In the genomic region with DNA sequence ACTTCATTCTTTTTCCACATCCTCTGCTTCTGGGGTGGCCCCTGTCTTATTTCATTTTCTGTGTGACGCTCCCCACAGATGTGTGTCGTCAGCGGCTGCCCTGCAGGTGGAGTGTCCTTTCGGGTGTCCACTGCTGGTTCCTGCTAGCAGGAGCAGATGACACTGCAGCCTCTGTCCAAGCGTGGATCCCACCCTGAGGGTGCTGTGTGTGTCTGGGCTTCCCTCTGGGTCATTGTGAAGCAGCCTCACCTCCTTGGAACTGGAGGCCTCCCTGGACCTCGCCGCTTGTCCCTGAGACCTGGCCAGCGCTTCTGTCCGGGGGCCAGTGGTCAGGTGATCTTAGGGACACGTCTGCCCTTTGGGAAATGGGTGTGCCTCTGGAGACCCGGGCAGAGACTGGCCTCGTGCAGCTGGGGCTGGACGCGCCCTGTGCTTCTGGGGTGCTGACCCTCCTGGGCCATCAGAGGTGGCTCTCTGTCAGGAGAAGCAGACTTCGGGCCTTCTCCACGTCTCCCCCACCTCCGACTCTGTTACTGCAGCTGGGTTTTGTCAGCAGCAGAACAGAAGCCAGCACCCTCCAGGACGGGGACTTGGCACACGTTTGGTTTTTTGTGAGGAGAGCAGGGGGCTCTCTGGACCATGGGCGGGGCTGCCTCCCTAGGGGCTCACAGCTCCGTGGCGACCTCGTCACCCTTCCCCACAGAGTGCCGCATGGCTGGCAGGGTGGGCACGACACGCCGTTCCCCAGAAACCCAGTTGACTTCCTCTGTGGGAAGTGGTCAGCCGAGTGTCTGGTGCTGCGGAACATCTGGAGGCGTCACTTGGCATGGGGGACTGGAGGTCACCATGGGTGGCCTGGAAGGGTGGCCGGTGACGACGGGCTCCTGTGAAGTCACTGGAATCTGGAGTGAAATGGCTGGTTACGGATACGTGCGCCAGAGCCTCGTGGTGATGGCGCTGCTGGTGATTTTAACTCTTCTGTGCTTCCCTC, we compare ENCODE assay signal across 20 cellular contexts. TPM values are rescaled to one million over a fixed set of nuclear protein-coding genes. Genes with fewer than 3 reads are reported as not detected.
DNase-seq lines count a peak whose midpoint lies in the region; ATAC-seq and TF ChIP-seq lines count a peak whose summit lies in the region.
"Had no signal": no experiment of that assay in that cellular context is flagged by ENCODE, and none has a peak within 500 bp of the region (broad histone marks: within the 10 kb centered on the region; RNA-seq: fewer than 3 reads in every experiment).

No MANE protein-coding gene starts in this region.

- WGBS in thyroid gland, 2 donors = 68 to 84% methylated on average over 15 to 20 of the region's 38 CpGs

- H3K4me3 ChIP-seq in cardiac muscle cell (no peak overlapping the region), tibial artery (peak overlapping the region in 1 of 2 donors; percentile 16), thyroid gland (replicated peaks in 1 of 3) (no peak overlapping the region)

- H3K27me3 ChIP-seq in cardiac muscle cell (no peaks in the 10 kb centered on the region), tibial artery (no peaks in the 10 kb centered on the region), thyroid gland (no peaks in the 10 kb centered on the region)

- TF ChIP-seq POLR2A in thyroid gland (IDR thresholded peaks at IDR 0.05) = no peak

- ATAC-seq in GM18868 (IDR thresholded peaks at IDR 0.05; ENCODE audit: unreplicated experiment) (no peak), HG03097 (IDR thresholded peaks at IDR 0.05; ENCODE audit: low FRiP score, unreplicated experiment) (no peak)
- ATAC-seq: activated CD8-positive, alpha-beta T cell treated with anti-CD3 and anti-CD28 coated beads for 36 hours; T-cell had no signal

- H3K9me3 ChIP-seq in cardiac muscle cell (ENCODE audit: low read depth) = no peaks in the 10 kb centered on the region
- H3K9me3 ChIP-seq in tibial artery = no peaks in the 10 kb centered on the region
- H3K9me3 ChIP-seq in thyroid gland = no peaks in the 10 kb centered on the region

- H3K4me1 ChIP-seq in cardiac muscle cell (ENCODE audit: low read depth) (peaks cover 13% of the 10 kb centered on the region), tibial artery (peaks cover 7 to 84% (median 55%) of the 10 kb centered on the region in 4 donors), thyroid gland (peaks cover 2 to 23% of the 10 kb centered on the region in 2 donors)

- DNase-seq in MV-4-11 (lab: John Stamatoyannopoulos, UW) (peak; percentile 55), cardiac muscle cell (ENCODE audit: low read depth in 1 of 2, low spot score in 1 of 2) (peak in 1 of 2 donors; percentile 19), mucosa of gallbladder (ENCODE audit: low spot score) (peak; percentile 38), tibial artery (peak in 1 of 2 donors; percentile 82), NOMO-1 (lab: John Stamatoyannopoulos, UW; ENCODE audit: unreplicated experiment in 2 of 2) (no peak), thyroid gland (no peak)
- DNase-seq: activated CD8-positive, alpha-beta T cell treated with anti-CD3 and anti-CD28 coated beads for 36 hours; activated naive CD8-positive, alpha-beta T cell treated with anti-CD3 and anti-CD28 coated beads, Interleukin-2, amount 10 ng/mL, durations not matched to agents 7 days and 5 days; activated T-cell treated with anti-CD3 and anti-CD28 coated beads, Interleukin-2, amount 50 U/mL, for 48 hours; GDM1; Karpas-422; mammary epithelial cell; NCI-H1436; NCI-H226; nucleus accumbens; stimulated activated naive CD4-positive, alpha-beta T cell treated with Interleukin-2 at 50 U/mL for 16 hours; WERI-Rb-1 had no signal

- intact Hi-C loops in tibial artery (cut with DNase I; ENCODE audit: low total_unique reads) (no loop called here), thyroid gland (cut with DNase I) (no loop called here)

- H3K36me3 ChIP-seq in cardiac muscle cell (no peaks in the 10 kb centered on the region), tibial artery (no peaks in the 10 kb centered on the region), thyroid gland (no peaks in the 10 kb centered on the region)
- H3K36me3 ChIP-seq: WERI-Rb-1 had no signal

- H3K27ac ChIP-seq in cardiac muscle cell = peak overlapping the region; percentile 12
- peak overlapping the region; percentile 67 to 78 for H3K27ac ChIP-seq in tibial artery
- no peak overlapping the region for H3K27ac ChIP-seq in thyroid gland
- H3K27ac ChIP-seq: WERI-Rb-1 had no signal

- TF ChIP-seq CTCF in cardiac muscle cell (IDR thresholded peaks at IDR 0.05; ENCODE audit: low read depth, low read length) = no peak
- TF ChIP-seq CTCF in tibial artery (IDR thresholded peaks at IDR 0.05) = no peak
- TF ChIP-seq CTCF in thyroid gland (IDR thresholded peaks at IDR 0.05) = no peak

RNA-seq across cellular contexts. Expression of gene INPP5A, which starts 48.4 kb away (rescaled TPM):
- total RNA-seq in cardiac muscle cell (83.6 and 87.0 TPM in 2 replicates), mucosa of gallbladder (44.4 TPM), thyroid gland (10 to 100 TPM; 30.4 to 75.8 (median 41.1) TPM)
- polyA plus RNA-seq in cardiac muscle cell = 90.4 and 97.2 TPM in 2 replicates

Comparison
In these comparisons a context has a peak if more than half of its experiments do, and no peak if none do; other contexts are left out.
1. DNase-seq: peak in MV-4-11 (single experiment) and mucosa of gallbladder (single experiment); none in NOMO-1 (0 of 2) and thyroid gland (0 of 2).
2. H3K27ac ChIP-seq: peak in cardiac muscle cell (single experiment) and tibial artery (2 of 2); none in thyroid gland (0 of 3).